1 cellular context compared by ENCODE assay signal in the genomic region with DNA sequence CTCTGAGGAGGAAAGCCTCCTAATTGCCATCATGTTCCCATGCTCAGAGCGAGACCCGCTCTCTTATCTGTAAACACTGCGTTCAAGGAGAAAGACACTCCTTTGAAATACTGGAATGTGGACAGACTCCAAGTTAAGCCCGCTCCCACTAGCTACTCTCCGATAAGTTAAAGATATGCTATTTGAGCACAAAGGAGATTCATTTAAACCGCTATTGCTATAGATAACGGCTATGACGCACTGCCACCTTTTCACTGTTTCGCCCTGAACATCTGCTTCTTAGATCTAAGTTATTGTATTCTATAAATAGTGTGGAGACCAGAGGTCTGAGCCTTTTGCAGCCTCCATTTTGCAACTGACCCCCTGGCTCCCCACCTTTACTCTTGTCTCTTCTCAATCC.
A peak's percentile ranks its signal among the peaks of the same experiment; 100 is the strongest.
TF ChIP-seq lines count a peak whose summit lies in the region.

No MANE protein-coding gene starts in this region.

TF ChIP-seq in K562, 482 proteins besides CTCF, POLR2A, EP300 and RAD21 (continued from another document):
- TF ChIP-seq, protein P1, sequence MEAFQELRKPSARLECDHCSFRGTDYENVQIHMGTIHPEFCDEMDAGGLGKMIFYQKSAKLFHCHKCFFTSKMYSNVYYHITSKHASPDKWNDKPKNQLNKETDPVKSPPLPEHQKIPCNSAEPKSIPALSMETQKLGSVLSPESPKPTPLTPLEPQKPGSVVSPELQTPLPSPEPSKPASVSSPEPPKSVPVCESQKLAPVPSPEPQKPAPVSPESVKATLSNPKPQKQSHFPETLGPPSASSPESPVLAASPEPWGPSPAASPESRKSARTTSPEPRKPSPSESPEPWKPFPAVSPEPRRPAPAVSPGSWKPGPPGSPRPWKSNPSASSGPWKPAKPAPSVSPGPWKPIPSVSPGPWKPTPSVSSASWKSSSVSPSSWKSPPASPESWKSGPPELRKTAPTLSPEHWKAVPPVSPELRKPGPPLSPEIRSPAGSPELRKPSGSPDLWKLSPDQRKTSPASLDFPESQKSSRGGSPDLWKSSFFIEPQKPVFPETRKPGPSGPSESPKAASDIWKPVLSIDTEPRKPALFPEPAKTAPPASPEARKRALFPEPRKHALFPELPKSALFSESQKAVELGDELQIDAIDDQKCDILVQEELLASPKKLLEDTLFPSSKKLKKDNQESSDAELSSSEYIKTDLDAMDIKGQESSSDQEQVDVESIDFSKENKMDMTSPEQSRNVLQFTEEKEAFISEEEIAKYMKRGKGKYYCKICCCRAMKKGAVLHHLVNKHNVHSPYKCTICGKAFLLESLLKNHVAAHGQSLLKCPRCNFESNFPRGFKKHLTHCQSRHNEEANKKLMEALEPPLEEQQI (IDR thresholded peaks at IDR 0.05), result 0 out of 2 replicates have a peak, but pooled peaks have one; percentile 47
- no peak for TF ChIP-seq FOXM1 (IDR thresholded peaks at IDR 0.05; ENCODE audit: low read depth)
- no peak for TF ChIP-seq FOXM1 (CRISPR knock-in tag; IDR thresholded peaks at IDR 0.05; ENCODE audit: low read depth)
- peak; percentile 55 for TF ChIP-seq FOSL1 (tag; conservative IDR thresholded peaks at IDR 0.05)
- no peak for TF ChIP-seq U2AF1 (optimal IDR thresholded peaks at IDR 0.05; ENCODE audit: low read depth, low read length)
- no peak for TF ChIP-seq CEBPG (CRISPR knock-in tag; IDR thresholded peaks at IDR 0.05)
- no peak for TF ChIP-seq CEBPG (tag; conservative IDR thresholded peaks at IDR 0.05 in 1 of 2, IDR thresholded peaks at IDR 0.05 in 1 of 2)
- TF ChIP-seq ZBTB17 (CRISPR knock-in tag; IDR thresholded peaks at IDR 0.05), result no peak
- TF ChIP-seq, protein P2, sequence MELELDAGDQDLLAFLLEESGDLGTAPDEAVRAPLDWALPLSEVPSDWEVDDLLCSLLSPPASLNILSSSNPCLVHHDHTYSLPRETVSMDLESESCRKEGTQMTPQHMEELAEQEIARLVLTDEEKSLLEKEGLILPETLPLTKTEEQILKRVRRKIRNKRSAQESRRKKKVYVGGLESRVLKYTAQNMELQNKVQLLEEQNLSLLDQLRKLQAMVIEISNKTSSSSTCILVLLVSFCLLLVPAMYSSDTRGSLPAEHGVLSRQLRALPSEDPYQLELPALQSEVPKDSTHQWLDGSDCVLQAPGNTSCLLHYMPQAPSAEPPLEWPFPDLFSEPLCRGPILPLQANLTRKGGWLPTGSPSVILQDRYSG (tag; conservative IDR thresholded peaks at IDR 0.05; ENCODE audit: low read depth), result no peak
- TF ChIP-seq PHF21A (IDR thresholded peaks at IDR 0.05; ENCODE audit: borderline replicate concordance, low read depth), result no peak
- TF ChIP-seq ZNF77 (CRISPR knock-in tag; IDR thresholded peaks at IDR 0.05), result no peak
- TF ChIP-seq L3MBTL2 (IDR thresholded peaks at IDR 0.05), result no peak
- TF ChIP-seq, protein P3, sequence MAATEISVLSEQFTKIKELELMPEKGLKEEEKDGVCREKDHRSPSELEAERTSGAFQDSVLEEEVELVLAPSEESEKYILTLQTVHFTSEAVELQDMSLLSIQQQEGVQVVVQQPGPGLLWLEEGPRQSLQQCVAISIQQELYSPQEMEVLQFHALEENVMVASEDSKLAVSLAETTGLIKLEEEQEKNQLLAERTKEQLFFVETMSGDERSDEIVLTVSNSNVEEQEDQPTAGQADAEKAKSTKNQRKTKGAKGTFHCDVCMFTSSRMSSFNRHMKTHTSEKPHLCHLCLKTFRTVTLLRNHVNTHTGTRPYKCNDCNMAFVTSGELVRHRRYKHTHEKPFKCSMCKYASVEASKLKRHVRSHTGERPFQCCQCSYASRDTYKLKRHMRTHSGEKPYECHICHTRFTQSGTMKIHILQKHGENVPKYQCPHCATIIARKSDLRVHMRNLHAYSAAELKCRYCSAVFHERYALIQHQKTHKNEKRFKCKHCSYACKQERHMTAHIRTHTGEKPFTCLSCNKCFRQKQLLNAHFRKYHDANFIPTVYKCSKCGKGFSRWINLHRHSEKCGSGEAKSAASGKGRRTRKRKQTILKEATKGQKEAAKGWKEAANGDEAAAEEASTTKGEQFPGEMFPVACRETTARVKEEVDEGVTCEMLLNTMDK (IDR thresholded peaks at IDR 0.05; ENCODE audit: borderline replicate concordance, insufficient read depth, low read depth, low read length, poor library complexity, severe bottlenecking), result no peak
- TF ChIP-seq ARID1B (IDR thresholded peaks at IDR 0.05), result 0 out of 2 replicates have a peak, but pooled peaks have one; percentile 27
- no peak for TF ChIP-seq BRF1 (IDR thresholded peaks at IDR 0.05; ENCODE audit: borderline replicate concordance, extremely low read depth, insufficient read length)
- 0 out of 2 replicates have a peak, but pooled peaks have one; percentile 34 for TF ChIP-seq DPF2 (IDR thresholded peaks at IDR 0.05)
- TF ChIP-seq BDP1 (IDR thresholded peaks at IDR 0.05; ENCODE audit: insufficient read depth, insufficient read length), result no peak
- no peak for TF ChIP-seq RHOXF2B (CRISPR knock-in tag; conservative IDR thresholded peaks at IDR 0.05)
- TF ChIP-seq TCF3 (CRISPR knock-in tag; IDR thresholded peaks at IDR 0.05), result peak; percentile 4; the same call in 1 of the 2 replicates
- TF ChIP-seq RCOR1 (IDR thresholded peaks at IDR 0.05; ENCODE audit: borderline replicate concordance in 1 of 2, low read depth in 2 of 2, low read length in 2 of 2), result peak in 1 of 2 experiments; percentile 59; a peak in 1 of 4 replicates
- TF ChIP-seq ZNF57 (CRISPR knock-in tag; IDR thresholded peaks at IDR 0.05), result no peak
- TF ChIP-seq CREM (IDR thresholded peaks at IDR 0.05; ENCODE audit: low read depth), result peak; percentile 68; the same call in 1 of the 2 replicates
- TF ChIP-seq SP1 (CRISPR knock-in tag; IDR thresholded peaks at IDR 0.05), result no peak
- TF ChIP-seq, protein P4, sequence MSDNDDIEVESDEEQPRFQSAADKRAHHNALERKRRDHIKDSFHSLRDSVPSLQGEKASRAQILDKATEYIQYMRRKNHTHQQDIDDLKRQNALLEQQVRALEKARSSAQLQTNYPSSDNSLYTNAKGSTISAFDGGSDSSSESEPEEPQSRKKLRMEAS (CRISPR knock-in tag; IDR thresholded peaks at IDR 0.05), result no peak
- peak; percentile 45 to 47; a peak in 1 of 4 replicates for TF ChIP-seq FOXK2 (conservative IDR thresholded peaks at IDR 0.05 in 1 of 2, IDR thresholded peaks at IDR 0.05 in 1 of 2; ENCODE audit: low read depth in 2 of 2)
- TF ChIP-seq SOX6 (IDR thresholded peaks at IDR 0.05), result peak; percentile 90
- no peak for TF ChIP-seq OTX1 (CRISPR knock-in tag; IDR thresholded peaks at IDR 0.05)
- TF ChIP-seq, protein P5, sequence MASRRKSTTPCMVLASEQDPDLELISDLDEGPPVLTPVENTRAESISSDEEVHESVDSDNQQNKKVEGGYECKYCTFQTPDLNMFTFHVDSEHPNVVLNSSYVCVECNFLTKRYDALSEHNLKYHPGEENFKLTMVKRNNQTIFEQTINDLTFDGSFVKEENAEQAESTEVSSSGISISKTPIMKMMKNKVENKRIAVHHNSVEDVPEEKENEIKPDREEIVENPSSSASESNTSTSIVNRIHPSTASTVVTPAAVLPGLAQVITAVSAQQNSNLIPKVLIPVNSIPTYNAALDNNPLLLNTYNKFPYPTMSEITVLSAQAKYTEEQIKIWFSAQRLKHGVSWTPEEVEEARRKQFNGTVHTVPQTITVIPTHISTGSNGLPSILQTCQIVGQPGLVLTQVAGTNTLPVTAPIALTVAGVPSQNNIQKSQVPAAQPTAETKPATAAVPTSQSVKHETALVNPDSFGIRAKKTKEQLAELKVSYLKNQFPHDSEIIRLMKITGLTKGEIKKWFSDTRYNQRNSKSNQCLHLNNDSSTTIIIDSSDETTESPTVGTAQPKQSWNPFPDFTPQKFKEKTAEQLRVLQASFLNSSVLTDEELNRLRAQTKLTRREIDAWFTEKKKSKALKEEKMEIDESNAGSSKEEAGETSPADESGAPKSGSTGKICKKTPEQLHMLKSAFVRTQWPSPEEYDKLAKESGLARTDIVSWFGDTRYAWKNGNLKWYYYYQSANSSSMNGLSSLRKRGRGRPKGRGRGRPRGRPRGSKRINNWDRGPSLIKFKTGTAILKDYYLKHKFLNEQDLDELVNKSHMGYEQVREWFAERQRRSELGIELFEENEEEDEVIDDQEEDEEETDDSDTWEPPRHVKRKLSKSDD (conservative IDR thresholded peaks at IDR 0.05; ENCODE audit: low read length), result no peak
- TF ChIP-seq, protein P6, sequence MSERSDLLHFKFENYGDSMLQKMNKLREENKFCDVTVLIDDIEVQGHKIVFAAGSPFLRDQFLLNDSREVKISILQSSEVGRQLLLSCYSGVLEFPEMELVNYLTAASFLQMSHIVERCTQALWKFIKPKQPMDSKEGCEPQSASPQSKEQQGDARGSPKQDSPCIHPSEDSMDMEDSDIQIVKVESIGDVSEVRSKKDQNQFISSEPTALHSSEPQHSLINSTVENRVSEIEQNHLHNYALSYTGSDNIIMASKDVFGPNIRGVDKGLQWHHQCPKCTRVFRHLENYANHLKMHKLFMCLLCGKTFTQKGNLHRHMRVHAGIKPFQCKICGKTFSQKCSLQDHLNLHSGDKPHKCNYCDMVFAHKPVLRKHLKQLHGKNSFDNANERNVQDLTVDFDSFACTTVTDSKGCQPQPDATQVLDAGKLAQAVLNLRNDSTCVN (CRISPR knock-in tag; IDR thresholded peaks at IDR 0.05), result no peak
TF ChIP-seq in K562: peak in this region for 32.
